ENCODE assay signal across 16 cellular contexts in genomic region chr12:65937806-65938205, GRCh38.
"Had no signal": no experiment of that assay in that cellular context is flagged by ENCODE, and none has a peak within 500 bp of the region (broad histone marks: within the 10 kb centered on the region; RNA-seq: fewer than 3 reads in every experiment).

No MANE protein-coding gene starts in this region.

- DNase-seq: activated CD4-positive, alpha-beta T cell treated with anti-CD3 and anti-CD28 coated beads for 1 hour; activated CD4-positive, alpha-beta T cell treated with anti-CD3 and anti-CD28 coated beads, Interleukin-2, amount 50 U/mL, for 48 hours; activated gamma-delta T cell treated with Interleukin-2 at 50 U/mL for 16 hours; activated naive CD8-positive, alpha-beta T cell treated with anti-CD3 and anti-CD28 coated beads, Interleukin-2, amount 10 ng/mL, durations not matched to agents 7 days and 5 days; activated T-cell treated with anti-CD3 and anti-CD28 coated beads, Interleukin-2, amount 50 U/mL, for 4 hours; anterior cingulate cortex; gastrocnemius medialis; heart right ventricle; naive thymus-derived CD4-positive, alpha-beta T cell; occipital lobe; stimulated activated CD4-positive, alpha-beta T cell treated with anti-CD3 and anti-CD28 coated beads, Interleukin-15, amount 100 ng/mL, for 24 hours; stimulated activated CD4-positive, alpha-beta T cell treated with anti-CD3 and anti-CD28 coated beads, Interleukin-4, amount 100 ng/mL, for 24 hours; T-helper 9 cell; testis had no signal

- H3K36me3 ChIP-seq: breast epithelium, gastrocnemius medialis, heart right ventricle had no signal

- H3K9me3 ChIP-seq: breast epithelium, gastrocnemius medialis, heart right ventricle, testis had no signal

- ATAC-seq: activated T-cell treated with anti-CD3 and anti-CD28 coated beads, Interleukin-2, amount 50 U/mL, for 4 hours; gastrocnemius medialis; naive thymus-derived CD4-positive, alpha-beta T cell had no signal

- H3K4me1 ChIP-seq: gastrocnemius medialis, testis had no signal

- H3K36me3 Mint-ChIP-seq: activated naive CD8-positive, alpha-beta T cell treated with anti-CD3 and anti-CD28 coated beads, Interleukin-2, amount 10 ng/mL, durations not matched to agents 7 days and 5 days; naive thymus-derived CD4-positive, alpha-beta T cell had no signal

- H3K27ac Mint-ChIP-seq: activated naive CD8-positive, alpha-beta T cell treated with anti-CD3 and anti-CD28 coated beads, Interleukin-2, amount 10 ng/mL, durations not matched to agents 7 days and 5 days; naive thymus-derived CD4-positive, alpha-beta T cell; stimulated activated naive CD8-positive, alpha-beta T cell treated with anti-CD3 and anti-CD28 coated beads, Interleukin-15, Interleukin-2, amounts not matched to agents 100 ng/mL and 50 ng/mL, for 24 hours had no signal

- H3K4me3 Mint-ChIP-seq: activated naive CD8-positive, alpha-beta T cell treated with anti-CD3 and anti-CD28 coated beads, Interleukin-2, amount 10 ng/mL, durations not matched to agents 7 days and 5 days; activated T-cell treated with anti-CD3 and anti-CD28 coated beads, Interleukin-2, amount 50 U/mL, for 4 hours; naive thymus-derived CD4-positive, alpha-beta T cell; stimulated activated naive CD8-positive, alpha-beta T cell treated with anti-CD3 and anti-CD28 coated beads, Interleukin-15, Interleukin-2, amounts not matched to agents 100 ng/mL and 50 ng/mL, for 24 hours had no signal

- H3K27ac ChIP-seq: breast epithelium, gastrocnemius medialis, testis had no signal

- H3K27me3 ChIP-seq: breast epithelium, gastrocnemius medialis, heart right ventricle, testis had no signal

- H3K4me3 ChIP-seq: breast epithelium, gastrocnemius medialis, heart right ventricle, testis had no signal

- H3K4me1 Mint-ChIP-seq: activated naive CD8-positive, alpha-beta T cell treated with anti-CD3 and anti-CD28 coated beads, Interleukin-2, amount 10 ng/mL, durations not matched to agents 7 days and 5 days; naive thymus-derived CD4-positive, alpha-beta T cell had no signal

- H3K9me3 Mint-ChIP-seq: activated naive CD8-positive, alpha-beta T cell treated with anti-CD3 and anti-CD28 coated beads, Interleukin-2, amount 10 ng/mL, durations not matched to agents 7 days and 5 days; activated T-cell treated with anti-CD3 and anti-CD28 coated beads, Interleukin-2, amount 50 U/mL, for 4 hours; naive thymus-derived CD4-positive, alpha-beta T cell; stimulated activated naive CD8-positive, alpha-beta T cell treated with anti-CD3 and anti-CD28 coated beads, Interleukin-15, Interleukin-2, amounts not matched to agents 100 ng/mL and 50 ng/mL, for 24 hours had no signal
